Comparison of ENCODE assay signal across 14 cellular contexts in genomic region chr12:95429172-95429510, GRCh38.
"Had no signal": no experiment of that assay in that cellular context is flagged by ENCODE, and none has a peak within 500 bp of the region (broad histone marks: within the 10 kb centered on the region; RNA-seq: fewer than 3 reads in every experiment).

No MANE protein-coding gene starts in this region.

- H3K9me2 ChIP-seq: SK-N-SH had no signal

- H3K4me2 ChIP-seq: SK-N-SH had no signal

- H3K27ac Mint-ChIP-seq: activated CD4-positive, alpha-beta memory T cell treated with anti-CD3 and anti-CD28 coated beads for 36 hours had no signal

- H3K27ac ChIP-seq: epithelial cell of prostate, transverse colon had no signal

- H3K36me3 ChIP-seq: transverse colon had no signal

- H3K9ac ChIP-seq: SK-N-SH had no signal

- H3K27me3 ChIP-seq: transverse colon had no signal

- H3K36me3 Mint-ChIP-seq: activated CD4-positive, alpha-beta memory T cell treated with anti-CD3 and anti-CD28 coated beads for 36 hours; activated naive CD8-positive, alpha-beta T cell treated with anti-CD3 and anti-CD28 coated beads for 36 hours; natural killer cell had no signal

- H3K9me3 ChIP-seq: mucosa of descending colon, SK-N-SH, transverse colon had no signal

- H3K9me3 Mint-ChIP-seq: activated CD4-positive, alpha-beta memory T cell treated with anti-CD3 and anti-CD28 coated beads for 36 hours; activated naive CD8-positive, alpha-beta T cell treated with anti-CD3 and anti-CD28 coated beads for 36 hours; natural killer cell had no signal

- FAIRE-seq: small intestine had no signal

- H3K4me3 ChIP-seq: lung, mucosa of descending colon, transverse colon had no signal

- DNase-seq: activated CD4-positive, alpha-beta T cell treated with anti-CD3 and anti-CD28 coated beads for 1 hour; activated gamma-delta T cell; effector memory CD4-positive, alpha-beta T cell; islet precursor cell; natural killer cell; right cardiac atrium; SK-N-SH had no signal

- H3K27me3 Mint-ChIP-seq: activated naive CD8-positive, alpha-beta T cell treated with anti-CD3 and anti-CD28 coated beads for 36 hours had no signal

- H3K4me3 Mint-ChIP-seq: activated CD4-positive, alpha-beta memory T cell treated with anti-CD3 and anti-CD28 coated beads for 36 hours; natural killer cell had no signal
